In genomic region chr20:56382696-56383095, GRCh38 we compare ENCODE assay signal across 25 cellular contexts. TPM values are rescaled to one million over a fixed set of nuclear protein-coding genes. Genes with fewer than 3 reads are reported as not detected.
"Had no signal": no experiment of that assay in that cellular context is flagged by ENCODE, and none has a peak within 500 bp of the region (broad histone marks: within the 10 kb centered on the region; RNA-seq: fewer than 3 reads in every experiment).

No MANE protein-coding gene starts in this region.

- H3K36me3 ChIP-seq: thoracic aorta had no signal

- H3K27ac ChIP-seq: body of pancreas, hepatocyte, thoracic aorta, upper lobe of left lung had no signal

- H3K4me1 Mint-ChIP-seq: immature natural killer cell, naive B cell, neural crest cell had no signal

- H3K27me3 Mint-ChIP-seq: activated CD4-positive, alpha-beta T cell treated with anti-CD3 and anti-CD28 coated beads, Interleukin-2, amount 10 ng/mL, durations not matched to agents 7 days and 5 days; dendritic cell treated with granulocyte-macrophage colony-stimulating factor and Interleukin-4, amounts not matched to agents 40 ng/mL and 50 ng/mL, for 4 days; memory B cell; naive B cell; progenitor cell of endocrine pancreas; stimulated activated naive B cell treated with anti-CD40 and anti-IgM and Interleukin-4, amounts not matched to agents 10 μg/mL and 1 μg/mL and 100 μg/mL, for 72 hours; T-helper 17 cell had no signal

- H3K27me3 ChIP-seq: body of pancreas, hepatocyte, upper lobe of left lung had no signal

- DNase-seq: activated CD4-positive, alpha-beta T cell treated with anti-CD3 and anti-CD28 coated beads, Interleukin-2, amount 10 ng/mL, durations not matched to agents 7 days and 5 days; activated CD8-positive, alpha-beta T cell treated with anti-CD3 and anti-CD28 coated beads, Interleukin-2, amount 10 ng/mL, durations not matched to agents 7 days and 5 days; activated naive CD4-positive, alpha-beta T cell treated with anti-CD3 and anti-CD28 coated beads for 36 hours; activated T-cell treated with anti-CD3 and anti-CD28 coated beads, Interleukin-2, amount 50 U/mL, for 1 hour; anterior cingulate cortex; body of pancreas; caudate nucleus; effector CD4-positive, alpha-beta T cell; foreskin melanocyte; immature natural killer cell; naive B cell; retina; stimulated activated CD4-positive, alpha-beta T cell treated with anti-CD3 and anti-CD28 coated beads, Interleukin-2, amount 100 ng/mL, for 48 hours; stimulated activated CD8-positive, alpha-beta memory T cell treated with anti-CD3 and anti-CD28 coated beads, Interleukin-4, amount 100 ng/mL, for 48 hours; stimulated activated naive B cell treated with anti-CD40 and anti-IgM and Interleukin-4, amounts not matched to agents 10 μg/mL and 1 μg/mL and 100 μg/mL, for 72 hours; T-helper 17 cell; upper lobe of left lung had no signal

- H3K4me3 Mint-ChIP-seq: activated CD4-positive, alpha-beta T cell treated with anti-CD3 and anti-CD28 coated beads, Interleukin-2, amount 10 ng/mL, durations not matched to agents 7 days and 5 days; activated CD8-positive, alpha-beta T cell treated with anti-CD3 and anti-CD28 coated beads, Interleukin-2, amount 10 ng/mL, durations not matched to agents 7 days and 5 days; activated naive CD4-positive, alpha-beta T cell treated with anti-CD3 and anti-CD28 coated beads for 36 hours; dendritic cell treated with granulocyte-macrophage colony-stimulating factor and Interleukin-4, amounts not matched to agents 40 ng/mL and 50 ng/mL, for 4 days; immature natural killer cell; memory B cell; naive B cell; neural crest cell; stimulated activated naive B cell treated with anti-CD40 and anti-IgM and Interleukin-4, amounts not matched to agents 10 μg/mL and 1 μg/mL and 100 μg/mL, for 72 hours; T-helper 17 cell had no signal

- H3K9me3 ChIP-seq: body of pancreas, thoracic aorta, upper lobe of left lung had no signal

- H3K4me3 ChIP-seq: body of pancreas, hepatocyte, thoracic aorta, upper lobe of left lung had no signal

- H3K9me3 Mint-ChIP-seq: activated CD4-positive, alpha-beta T cell treated with anti-CD3 and anti-CD28 coated beads, Interleukin-2, amount 10 ng/mL, durations not matched to agents 7 days and 5 days; activated naive CD4-positive, alpha-beta T cell treated with anti-CD3 and anti-CD28 coated beads for 36 hours; dendritic cell treated with granulocyte-macrophage colony-stimulating factor and Interleukin-4, amounts not matched to agents 40 ng/mL and 50 ng/mL, for 4 days; immature natural killer cell; memory B cell; naive B cell; neural crest cell; stimulated activated naive B cell treated with anti-CD40 and anti-IgM and Interleukin-4, amounts not matched to agents 10 μg/mL and 1 μg/mL and 100 μg/mL, for 72 hours had no signal

- H3K27ac Mint-ChIP-seq: activated CD4-positive, alpha-beta T cell treated with anti-CD3 and anti-CD28 coated beads, Interleukin-2, amount 10 ng/mL, durations not matched to agents 7 days and 5 days; activated naive CD4-positive, alpha-beta T cell treated with anti-CD3 and anti-CD28 coated beads for 36 hours; immature natural killer cell; memory B cell; progenitor cell of endocrine pancreas; stimulated activated naive B cell treated with anti-CD40 and anti-IgM and Interleukin-4, amounts not matched to agents 10 μg/mL and 1 μg/mL and 100 μg/mL, for 72 hours; T-helper 17 cell had no signal

RNA-seq across cellular contexts. Expression of gene CASS4, which starts 29.4 kb away (rescaled TPM):
- total RNA-seq: kidney epithelial cell, SK-MEL-5 had no signal
- polyA plus RNA-seq: hepatocyte had no signal
